1 cellular context compared by ENCODE assay signal in genomic region chr7:100158229-100159098, GRCh38.
TF ChIP-seq lines count a peak whose summit lies in the region.

TRAPPC14 (minus strand) TSS chr7:100158723; CDS start chr7:100158499, 224 bp downstream.

TF ChIP-seq in HepG2, 621 proteins besides CTCF, POLR2A, EP300 and RAD21 (continued from another document and continues in another):
- TF ChIP-seq HMGXB4 (CRISPR knock-in tag; IDR thresholded peaks at IDR 0.05; ENCODE audit: borderline replicate concordance in 1 of 2, low read depth in 1 of 2), result peak; percentile 61 to 68; a peak in 3 of 4 replicates
- no peak for TF ChIP-seq ZBTB37 (CRISPR knock-in tag; IDR thresholded peaks at IDR 0.05)
- peak; percentile 56; the same call in 1 of the 2 replicates for TF ChIP-seq ZNF609 (CRISPR knock-in tag; IDR thresholded peaks at IDR 0.05; ENCODE audit: borderline replicate concordance)
- peak; percentile 60 for TF ChIP-seq THRA (CRISPR knock-in tag; IDR thresholded peaks at IDR 0.05; ENCODE audit: borderline replicate concordance)
- no peak for TF ChIP-seq ZUFSP (CRISPR knock-in tag; IDR thresholded peaks at IDR 0.05; ENCODE audit: borderline replicate concordance)
- TF ChIP-seq ESRRA (CRISPR knock-in tag; IDR thresholded peaks at IDR 0.05; ENCODE audit: low read depth), result peak; percentile 44; the same call in 1 of the 2 replicates
- peak; percentile 61; the same call in 1 of the 2 replicates for TF ChIP-seq ZNF446 (CRISPR knock-in tag; IDR thresholded peaks at IDR 0.05)
- TF ChIP-seq ZNF33B (CRISPR knock-in tag; IDR thresholded peaks at IDR 0.05), result no peak
- TF ChIP-seq ZBTB20 (CRISPR knock-in tag; IDR thresholded peaks at IDR 0.05; ENCODE audit: borderline replicate concordance, low read depth), result peak; percentile 65; the same call in 1 of the 2 replicates
- no peak for TF ChIP-seq ZNF326 (CRISPR knock-in tag; IDR thresholded peaks at IDR 0.05; ENCODE audit: borderline replicate concordance)
- peak; percentile 81 for TF ChIP-seq ZNF687 (CRISPR knock-in tag; IDR thresholded peaks at IDR 0.05)
- peak; percentile 91 for TF ChIP-seq PATZ1 (CRISPR knock-in tag; IDR thresholded peaks at IDR 0.05)
- TF ChIP-seq ZGPAT (CRISPR knock-in tag; IDR thresholded peaks at IDR 0.05), result peak; percentile 70
- peak; percentile 49; the same call in 1 of the 2 replicates for TF ChIP-seq GMEB1 (CRISPR knock-in tag; IDR thresholded peaks at IDR 0.05; ENCODE audit: borderline replicate concordance)
- no peak for TF ChIP-seq POLR2AphosphoS2 (IDR thresholded peaks at IDR 0.05; ENCODE audit: low read depth, low read length)
- TF ChIP-seq ZNF138 (CRISPR knock-in tag; IDR thresholded peaks at IDR 0.05; ENCODE audit: low read depth), result no peak
- TF ChIP-seq ZNF276 (CRISPR knock-in tag; IDR thresholded peaks at IDR 0.05; ENCODE audit: low read depth), result 0 out of 2 replicates have a peak, but pooled peaks have one; percentile 74
- no peak for TF ChIP-seq ZBTB10 (CRISPR knock-in tag; IDR thresholded peaks at IDR 0.05; ENCODE audit: borderline replicate concordance)
- TF ChIP-seq NFKB2 (CRISPR knock-in tag; IDR thresholded peaks at IDR 0.05; ENCODE audit: borderline replicate concordance), result peak; percentile 42; the same call in 1 of the 2 replicates
